Comparison of ENCODE assay signal across 21 cellular contexts in genomic region chr2:39597309-39597708, GRCh38.
DNase-seq lines count a peak whose midpoint lies in the region; ATAC-seq, FAIRE-seq and TF ChIP-seq lines count a peak whose summit lies in the region.
"Had no signal": no experiment of that assay in that cellular context is flagged by ENCODE, and none has a peak within 500 bp of the region (broad histone marks: within the 10 kb centered on the region; RNA-seq: fewer than 3 reads in every experiment).

No MANE protein-coding gene starts in this region.

- intact Hi-C loops in HepG2 (cut with micrococcal nuclease; ENCODE audit: unreplicated experiment) = no loop called here
- intact Hi-C loops in right lobe of liver (cut with DNase I) = no loop called here
- intact Hi-C loops in IMR-90 (cut with micrococcal nuclease) = loop anchor here (5.0 kb wide), 1 partner anchor 840 kb away; no protein-coding TSS in a partner anchor
- intact Hi-C loops in K562 (cut with micrococcal nuclease) = loop anchor here (5.0 kb wide), 1 partner anchor 85 kb away; no protein-coding TSS in a partner anchor

- H3K4me1 ChIP-seq in HepG2 (ENCODE audit: insufficient read depth, low read length) = no peaks in the 10 kb centered on the region
- no peaks in the 10 kb centered on the region for H3K4me1 ChIP-seq in right lobe of liver
- H3K4me1 ChIP-seq in IMR-90 (ENCODE audit: control insufficient read depth, insufficient read depth, low read length) = peaks cover 4% of the 10 kb centered on the region; the same call in 1 of the 2 replicates
- no peaks in the 10 kb centered on the region for H3K4me1 ChIP-seq in K562 (replicated peaks in 1 of 2; ENCODE audit: control insufficient read depth in 2 of 2, insufficient read depth in 2 of 2, low read length in 2 of 2)
- H3K4me1 ChIP-seq: BLaER1 treated with 17β-estradiol and CSF1 and Interleukin-3, amounts not matched to agents 10 nM and 100 nM had no signal

- no peak for ATAC-seq in HepG2
- no peak for ATAC-seq in right lobe of liver
- no peak for ATAC-seq in IMR-90 (ENCODE audit: low read depth)
- ATAC-seq in K562 = no peak

- no peak overlapping the region for H2BK5ac ChIP-seq in IMR-90 (ENCODE audit: low read depth, low read length, poor library complexity, severe bottlenecking)

- no peak overlapping the region for H2AK5ac ChIP-seq in IMR-90 (ENCODE audit: low read depth, low read length)

- TF ChIP-seq RAD21 in HepG2 (CRISPR knock-in tag; IDR thresholded peaks at IDR 0.05) = no peak
- no peak for TF ChIP-seq RAD21 in IMR-90 (IDR thresholded peaks at IDR 0.05; ENCODE audit: low read length)
- no peak for TF ChIP-seq RAD21 in K562 (CRISPR knock-in tag; conservative IDR thresholded peaks at IDR 0.05 in 1 of 2, IDR thresholded peaks at IDR 0.05 in 1 of 2)

- BruUV-seq in HepG2 (replicated peaks; lab: Mats Ljungman, UMichigan) (no TSS peak), IMR-90 (replicated peaks; lab: Mats Ljungman, UMichigan) (no TSS peak), K562 (replicated peaks; lab: Mats Ljungman, UMichigan) (no TSS peak)

- H3K4me2 ChIP-seq in HepG2 (ENCODE audit: low read depth, low read length) (no peak overlapping the region), IMR-90 (ENCODE audit: low read depth, low read length) (no peak overlapping the region), K562 (ENCODE audit: insufficient read depth, low read length) (no peak overlapping the region)
- H3K4me2 ChIP-seq: BLaER1 treated with 17β-estradiol and CSF1 and Interleukin-3, amounts not matched to agents 10 nM and 100 nM had no signal

- H3K4ac ChIP-seq in IMR-90 (ENCODE audit: low read depth, low read length) = no peak overlapping the region

- no peak overlapping the region for H4K91ac ChIP-seq in IMR-90 (ENCODE audit: insufficient read depth, low read depth, low read length)

- POLR2A ChIA-PET in HepG2 (lab: Yijun Ruan, JAX) (no interaction called here), IMR-90 (lab: Charles Lee; ENCODE audit: unreplicated experiment) (no interaction called here), K562 (lab: Yijun Ruan, JAX) (no interaction called here)

- no peak for FAIRE-seq in HepG2 (lab: Jason Lieb, UNC)
- FAIRE-seq in K562 (lab: Jason Lieb, UNC) = no peak
- FAIRE-seq: A204.1, G401.6, GM12891, GM19239 had no signal

- H2AFZ ChIP-seq in HepG2 (ENCODE audit: low read length) = no peak overlapping the region
- no peak overlapping the region for H2AFZ ChIP-seq in IMR-90 (replicated peaks; ENCODE audit: low read length, poor library complexity)
- H2AFZ ChIP-seq in K562 (ENCODE audit: low read depth, low read length) = no peak overlapping the region

- H3K79me1 ChIP-seq in IMR-90 (ENCODE audit: low read depth in 1 of 2, low read length in 2 of 2) = no peaks in the 10 kb centered on the region

- no peaks in the 10 kb centered on the region for H3K9me1 ChIP-seq in IMR-90 (ENCODE audit: insufficient read depth, low read length)
- H3K9me1 ChIP-seq in K562 (ENCODE audit: control insufficient read depth, insufficient read depth, low read length) = no peaks in the 10 kb centered on the region

- H2AK9ac ChIP-seq in IMR-90 (replicated peaks; ENCODE audit: low read depth, low read length, poor library complexity) = no peak overlapping the region

- WGBS in HepG2 (ENCODE audit: low lambda C conversion rate) = 83% methylated on average over 3 of the region's 3 CpGs
- 96% methylated on average over 3 of the region's 3 CpGs for WGBS in right lobe of liver (ENCODE audit: insufficient coverage, low coverage, low lambda C conversion rate, missing lambda C conversion rate)
- no CpG with 5 or more reads among the region's 3 CpGs for WGBS in IMR-90 (ENCODE audit: extremely low coverage in 2 of 2, insufficient read length in 1 of 2), 2 experiments
- 12% methylated on average over 3 of the region's 3 CpGs for WGBS in K562 (ENCODE audit: insufficient coverage, low coverage, missing lambda C conversion rate)

- no peak overlapping the region for H4K5ac ChIP-seq in IMR-90 (ENCODE audit: low read depth, low read length)

- no peak overlapping the region for H3K27ac ChIP-seq in HepG2 (ENCODE audit: extremely low read length, insufficient read depth, low read length)
- H3K27ac ChIP-seq in right lobe of liver = no peak overlapping the region
- no peak overlapping the region for H3K27ac ChIP-seq in IMR-90 (ENCODE audit: insufficient read depth, low read length)
- no peak overlapping the region for H3K27ac ChIP-seq in K562 (ENCODE audit: extremely low read depth, low read depth, low read length)
- H3K27ac ChIP-seq: BLaER1 treated with 17β-estradiol and CSF1 and Interleukin-3, amounts not matched to agents 10 nM and 100 nM; C4-2B had no signal

- no peak overlapping the region for H2BK20ac ChIP-seq in IMR-90 (ENCODE audit: low read depth, low read length)

- dilution Hi-C loops in IMR-90 (cut with HindIII; ENCODE audit: low sequenced_read_pairs, unreplicated experiment) = no loop called here

- H3K79me2 ChIP-seq in HepG2 (ENCODE audit: insufficient read depth, low read length) (no peaks in the 10 kb centered on the region), K562 (ENCODE audit: control insufficient read depth, insufficient read depth, low read length) (no peaks in the 10 kb centered on the region)

- H2BK15ac ChIP-seq in IMR-90 (ENCODE audit: low read depth, low read length) = no peak overlapping the region

- no peak overlapping the region for H2BK120ac ChIP-seq in IMR-90 (ENCODE audit: low read depth, low read length)

- in situ Hi-C loops in HepG2 (cut with HindIII; ENCODE audit: extremely low pct_ligation_motif_present, low pct_unique_long_range_greater_than_20kb) (no loop called here), IMR-90 (cut with MboI; ENCODE audit: low sequenced_read_pairs) (no loop called here), K562 (cut with MboI) (loop anchor here (25.0 kb wide), 1 partner anchor 840 kb away; no protein-coding TSS in a partner anchor)

- no peak overlapping the region for H4K8ac ChIP-seq in IMR-90 (ENCODE audit: low read depth in 2 of 2, low read length in 2 of 2)

- no peak for DNase-seq in HepG2 (ENCODE audit: low spot score)
- DNase-seq in right lobe of liver = no peak
- DNase-seq in IMR-90 = no peak
- no peak for DNase-seq in K562 (ENCODE audit: extremely low read depth in 1 of 4, low spot score in 3 of 4)
- DNase-seq in NCI-H1930 (lab: John Stamatoyannopoulos, UW) = no peak
- DNase-seq in DMS53 (lab: John Stamatoyannopoulos, UW) = no peak
- DNase-seq: 8988T; AML-193; CD4-positive, alpha-beta T cell; CD8-positive, alpha-beta memory T cell; COR-L47; DMS 273 treated with DMSO at 0.1 percent for 48 hours; DMS153; DMS79 treated with DMSO at 0.1 percent for 48 hours; GF-D8 had no signal

- TF ChIP-seq CTCF in HepG2 (CRISPR knock-in tag; IDR thresholded peaks at IDR 0.05) = no peak
- TF ChIP-seq CTCF in right lobe of liver (IDR thresholded peaks at IDR 0.05) = no peak
- no peak for TF ChIP-seq CTCF in IMR-90 (conservative IDR thresholded peaks at IDR 0.05; ENCODE audit: low read depth, low read length)
- no peak for TF ChIP-seq CTCF in K562 (IDR thresholded peaks at IDR 0.05 in 2 of 3, conservative IDR thresholded peaks at IDR 0.05 in 1 of 3; ENCODE audit: insufficient read depth in 2 of 3, low read depth in 1 of 3, low read length in 3 of 3)

- H3K56ac ChIP-seq in IMR-90 (ENCODE audit: extremely low read depth, insufficient read depth, low read length) = no peak overlapping the region

- no peaks in the 10 kb centered on the region for H3K9me3 ChIP-seq in HepG2 (ENCODE audit: low read length)
- H3K9me3 ChIP-seq in right lobe of liver = no peaks in the 10 kb centered on the region
- no peaks in the 10 kb centered on the region for H3K9me3 ChIP-seq in IMR-90 (ENCODE audit: control insufficient read depth, insufficient read depth, low read length)
- H3K9me3 ChIP-seq in K562 (replicated peaks; ENCODE audit: control insufficient read depth, insufficient read depth, low read depth, low read length) = no peaks in the 10 kb centered on the region
- H3K9me3 ChIP-seq: BLaER1 treated with 17β-estradiol and CSF1 and Interleukin-3, amounts not matched to agents 10 nM and 100 nM had no signal

- H3K36me3 ChIP-seq in HepG2 (replicated peaks in 1 of 2; ENCODE audit: control insufficient read depth in 1 of 2, insufficient read depth in 2 of 2, low read length in 2 of 2) (no peaks in the 10 kb centered on the region; a peak in 1 of 5 replicates), right lobe of liver (no peaks in the 10 kb centered on the region), IMR-90 (ENCODE audit: control insufficient read depth, insufficient read depth, low read length) (no peaks in the 10 kb centered on the region), K562 (ENCODE audit: control insufficient read depth, insufficient read depth, low read length) (no peaks in the 10 kb centered on the region)
- H3K36me3 ChIP-seq: BLaER1 treated with 17β-estradiol and CSF1 and Interleukin-3, amounts not matched to agents 10 nM and 100 nM had no signal

- CTCF ChIA-PET in HepG2 (lab: Yijun Ruan, JAX; ENCODE audit: low intra/inter-chr PET ratio, low total read pairs) (no interaction called here), IMR-90 (lab: Yijun Ruan, JAX) (no interaction called here), K562 (lab: Yijun Ruan, JAX; ENCODE audit: low intra/inter-chr PET ratio) (no interaction called here)

- H3K4me3 ChIP-seq in HepG2 (replicated peaks in 1 of 3; ENCODE audit: insufficient read depth in 1 of 3, low read depth in 2 of 3, low read length in 3 of 3) (no peak overlapping the region), right lobe of liver (no peak overlapping the region), IMR-90 (ENCODE audit: insufficient read depth, low read depth, low read length) (no peak overlapping the region), K562 (no peak overlapping the region)
- H3K4me3 ChIP-seq: BLaER1 treated with 17β-estradiol and CSF1 and Interleukin-3, amounts not matched to agents 10 nM and 100 nM had no signal

- no peak overlapping the region for H3K18ac ChIP-seq in IMR-90 (ENCODE audit: low read depth, low read length)

- H3K9ac ChIP-seq in HepG2 (ENCODE audit: insufficient read depth, low read depth, low read length) (no peak overlapping the region), IMR-90 (ENCODE audit: low read depth, low read length) (no peak overlapping the region), K562 (ENCODE audit: insufficient read depth in 1 of 2, low read depth in 2 of 2, low read length in 2 of 2) (no peak overlapping the region)
- H3K9ac ChIP-seq: BLaER1 treated with 17β-estradiol and CSF1 and Interleukin-3, amounts not matched to agents 10 nM and 100 nM had no signal

- TF ChIP-seq EP300 in HepG2 (IDR thresholded peaks at IDR 0.05; ENCODE audit: low read depth in 2 of 2, low read length in 2 of 2) (no peak), HepG2 (CRISPR knock-in tag; IDR thresholded peaks at IDR 0.05; ENCODE audit: borderline replicate concordance) (no peak), K562 (IDR thresholded peaks at IDR 0.05; ENCODE audit: low read length) (no peak)

- no peak overlapping the region for H3K23ac ChIP-seq in IMR-90 (ENCODE audit: low read depth, low read length)

- H4K20me1 ChIP-seq in HepG2 (ENCODE audit: insufficient read depth, low read length) = no peaks in the 10 kb centered on the region
- no peaks in the 10 kb centered on the region for H4K20me1 ChIP-seq in IMR-90 (ENCODE audit: insufficient read depth, low read length)
- H4K20me1 ChIP-seq in K562 (replicated peaks; ENCODE audit: control insufficient read depth, insufficient read depth, low read length) = no peaks in the 10 kb centered on the region
- H4K20me1 ChIP-seq: BLaER1 treated with 17β-estradiol and CSF1 and Interleukin-3, amounts not matched to agents 10 nM and 100 nM had no signal

- TF ChIP-seq POLR2A in HepG2 (IDR thresholded peaks at IDR 0.05; ENCODE audit: insufficient read depth in 1 of 2, low read depth in 2 of 2, low read length in 2 of 2) = no peak
- no peak for TF ChIP-seq POLR2A in right lobe of liver (IDR thresholded peaks at IDR 0.05)
- no peak for TF ChIP-seq POLR2A in IMR-90 (IDR thresholded peaks at IDR 0.05; ENCODE audit: low read depth, low read length)
- TF ChIP-seq POLR2A in K562 (conservative IDR thresholded peaks at IDR 0.05) = no peak

- H3K27me3 ChIP-seq in HepG2 (ENCODE audit: control insufficient read depth in 1 of 2, insufficient read depth in 2 of 2, low read length in 2 of 2) (no peaks in the 10 kb centered on the region), right lobe of liver (no peaks in the 10 kb centered on the region), IMR-90 (ENCODE audit: control insufficient read depth, insufficient read depth, low read length) (no peaks in the 10 kb centered on the region), K562 (ENCODE audit: control insufficient read depth in 2 of 2, insufficient read depth in 2 of 2, low read length in 2 of 2) (peaks cover 4 to 6% of the 10 kb centered on the region in 2 experiments; a peak in 4 of 5 replicates)
- H3K27me3 ChIP-seq: BLaER1 treated with 17β-estradiol and CSF1 and Interleukin-3, amounts not matched to agents 10 nM and 100 nM had no signal

- no peak overlapping the region for H3K14ac ChIP-seq in IMR-90 (replicated peaks; ENCODE audit: low read depth, low read length)

Comparison
In these comparisons a context has a peak if more than half of its experiments do, and no peak if none do; other contexts are left out.
1. intact Hi-C loops: an anchor here in IMR-90 (5.0 kb wide) and K562 (5.0 kb wide); none called in HepG2 and right lobe of liver.
2. Of the 241 proteins assayed by ChIP-seq in both HepG2 and K562: peak only in HepG2: MAFK; only in K562: MAFG; in both: MAFF; in neither: 238.